In the genomic region with DNA sequence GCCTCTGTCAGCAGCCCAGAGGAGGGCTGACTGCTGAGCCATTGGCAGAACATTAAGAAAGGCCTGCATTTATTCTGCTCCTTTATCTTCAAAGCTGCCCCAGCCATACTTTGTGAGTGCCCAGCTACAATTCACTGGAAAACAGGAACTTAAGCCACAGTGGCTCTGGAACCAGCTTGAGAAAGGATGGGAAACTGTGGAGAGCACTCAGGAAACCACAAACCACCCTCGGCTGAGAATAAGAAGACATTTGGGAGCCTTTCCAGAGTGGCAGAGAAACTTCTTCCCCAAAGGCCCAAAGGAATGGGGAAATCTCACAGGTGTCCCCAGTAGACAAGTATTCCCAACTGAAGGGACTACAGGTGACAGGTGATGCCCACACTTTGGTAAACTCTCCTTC, we compare ENCODE assay signal across 10 cellular contexts. TPM values are rescaled to one million over a fixed set of nuclear protein-coding genes. Genes with fewer than 3 reads are reported as not detected.
DNase-seq lines count a peak whose midpoint lies in the region; TF ChIP-seq lines count a peak whose summit lies in the region.
"Had no signal": no experiment of that assay in that cellular context is flagged by ENCODE, and none has a peak within 500 bp of the region (broad histone marks: within the 10 kb centered on the region; RNA-seq: fewer than 3 reads in every experiment).

No MANE protein-coding gene starts in this region.

- DNase-seq in GM23248 (no peak), Peyer's patch (no peak), chondrocyte (ENCODE audit: low spot score) (no peak), spleen (no peak), amniotic stem cell (lab: John Stamatoyannopoulos, UW) (no peak), NCI-H2107 (lab: John Stamatoyannopoulos, UW) (no peak)
- DNase-seq in CD4-positive, alpha-beta memory T cell: no peak
- DNase-seq: NCI-H1417 treated with DMSO at 0.1 percent for 48 hours, uterus had no signal

- no peaks in the 10 kb centered on the region for H3K9me2 ChIP-seq in GM23248 (ENCODE audit: insufficient read depth)

- no peak overlapping the region for H2AFZ ChIP-seq in GM23248
- H2AFZ ChIP-seq: parathyroid adenoma had no signal

- peaks cover 2% of the 10 kb centered on the region for H3K27me3 Mint-ChIP-seq in chondrocyte (ENCODE audit: low read depth)
- H3K27me3 Mint-ChIP-seq in CD4-positive, alpha-beta memory T cell: no peaks in the 10 kb centered on the region

- CTCF ChIA-PET in CD4-positive, alpha-beta memory T cell (lab: Charles Lee; ENCODE audit: partially characterized antibody): interaction anchor here (1.1 to 2.3 kb wide), 3 partner anchors 11 to 86 kb away, joined by 4 to 7 read pairs (median 4); no protein-coding TSS in a partner anchor

- no peak overlapping the region for H3K4me2 ChIP-seq in GM23248 (ENCODE audit: unreplicated experiment)

- H3K4me1 Mint-ChIP-seq in chondrocyte (ENCODE audit: low read depth): peaks cover 71% of the 10 kb centered on the region
- peaks cover 21 to 48% (median 28%) of the 10 kb centered on the region in 4 donors for H3K4me1 Mint-ChIP-seq in CD4-positive, alpha-beta memory T cell

- in situ Hi-C loops in GM23248 (cut with MboI): no loop called here

- no peaks in the 10 kb centered on the region for H4K20me1 ChIP-seq in GM23248 (ENCODE audit: insufficient read depth)

- POLR2A ChIA-PET in CD4-positive, alpha-beta memory T cell (lab: Charles Lee; ENCODE audit: partially characterized antibody): no interaction called here

- peak overlapping the region; percentile 55; the same call in 1 of the 2 replicates for H3K27ac ChIP-seq in GM23248
- peak overlapping the region in 3 of 4 donors; percentile 76 to 93 (median 90) for H3K27ac ChIP-seq in Peyer's patch
- H3K27ac ChIP-seq in spleen: peak overlapping the region in 5 of 8 donors; percentile 29 to 80 (median 68)
- H3K27ac ChIP-seq in CD4-positive, alpha-beta memory T cell (ENCODE audit: low read depth, low read length): no peak overlapping the region
- H3K27ac ChIP-seq: parathyroid adenoma, uterus had no signal

- H3K27me3 ChIP-seq in GM23248 (replicated peaks; ENCODE audit: insufficient read depth) (no peaks in the 10 kb centered on the region), Peyer's patch (no peaks in the 10 kb centered on the region), spleen (replicated peaks in 1 of 7) (peaks cover 0 to 34% (median 0%) of the 10 kb centered on the region in 7 donors)
- H3K27me3 ChIP-seq in CD4-positive, alpha-beta memory T cell (ENCODE audit: insufficient read depth, low read length): no peaks in the 10 kb centered on the region
- H3K27me3 ChIP-seq: uterus had no signal

- H3K4me3 ChIP-seq in GM23248 (no peak overlapping the region), Peyer's patch (peak overlapping the region in 2 of 4 donors; percentile 39 to 52), spleen (peak overlapping the region in 1 of 8 donors; percentile 8)
- H3K4me3 ChIP-seq in CD4-positive, alpha-beta memory T cell (ENCODE audit: low read length in 2 of 2): no peak overlapping the region
- H3K4me3 ChIP-seq: uterus had no signal

- no peaks in the 10 kb centered on the region for H3K79me2 ChIP-seq in GM23248 (ENCODE audit: insufficient read depth)
- H3K79me2 ChIP-seq: parathyroid adenoma had no signal

- intact Hi-C loops in spleen (cut with DNase I; ENCODE audit: low total_unique reads): no loop called here
- intact Hi-C loops in CD4-positive, alpha-beta memory T cell (cut with micrococcal nuclease): no loop called here

- no peaks in the 10 kb centered on the region for H3K36me3 Mint-ChIP-seq in chondrocyte (ENCODE audit: low read depth)
- no peaks in the 10 kb centered on the region for H3K36me3 Mint-ChIP-seq in CD4-positive, alpha-beta memory T cell

- H3K36me3 ChIP-seq in GM23248 (ENCODE audit: low read depth) (no peaks in the 10 kb centered on the region), Peyer's patch (no peaks in the 10 kb centered on the region), spleen (no peaks in the 10 kb centered on the region)
- no peaks in the 10 kb centered on the region for H3K36me3 ChIP-seq in CD4-positive, alpha-beta memory T cell (ENCODE audit: insufficient read depth, low read length)
- H3K36me3 ChIP-seq: uterus had no signal

- TF ChIP-seq POLR2A in Peyer's patch (IDR thresholded peaks at IDR 0.05) (no peak), spleen (IDR thresholded peaks at IDR 0.05) (no peak)

- no peak overlapping the region for H3K4me3 Mint-ChIP-seq in chondrocyte (ENCODE audit: unreplicated experiment)
- H3K4me3 Mint-ChIP-seq in CD4-positive, alpha-beta memory T cell: peak overlapping the region in 3 of 8 donors; percentile 4 to 51 (median 41)

- no peak overlapping the region for H3K9ac ChIP-seq in GM23248
- H3K9ac ChIP-seq: parathyroid adenoma had no signal

- H3F3A ChIP-seq in GM23248 (ENCODE audit: insufficient read depth): peaks cover 20% of the 10 kb centered on the region

- peak overlapping the region; percentile 57 for H3K27ac Mint-ChIP-seq in chondrocyte (ENCODE audit: unreplicated experiment)
- H3K27ac Mint-ChIP-seq in CD4-positive, alpha-beta memory T cell: peak overlapping the region in 3 of 7 donors; percentile 26 to 76 (median 40)

- 81 to 91% methylated on average over 1 of the region's 1 CpG for WGBS in GM23248 (ENCODE audit: low coverage in 1 of 2, low lambda C conversion rate in 2 of 2, missing lambda C conversion rate in 2 of 2), 2 experiments
- 22 to 50% (median 27%) methylated on average over 1 of the region's 1 CpG for WGBS in spleen, 5 donors

- H3K4me1 ChIP-seq in GM23248 (ENCODE audit: insufficient read depth): peaks cover 34% of the 10 kb centered on the region
- H3K4me1 ChIP-seq in Peyer's patch: peaks cover 0 to 71% (median 2%) of the 10 kb centered on the region in 4 donors
- H3K4me1 ChIP-seq in spleen: peaks cover 0 to 71% (median 33%) of the 10 kb centered on the region in 6 donors
- peaks cover 26% of the 10 kb centered on the region for H3K4me1 ChIP-seq in CD4-positive, alpha-beta memory T cell (ENCODE audit: insufficient read depth, low read length)
- H3K4me1 ChIP-seq: parathyroid adenoma, uterus had no signal

- H3K9me3 ChIP-seq in GM23248 (ENCODE audit: low read depth) (no peaks in the 10 kb centered on the region), Peyer's patch (no peaks in the 10 kb centered on the region), spleen (no peaks in the 10 kb centered on the region)
- H3K9me3 ChIP-seq in CD4-positive, alpha-beta memory T cell (ENCODE audit: control insufficient read depth in 1 of 2, low read length in 2 of 2): no peaks in the 10 kb centered on the region
- H3K9me3 ChIP-seq: uterus had no signal

- no peaks in the 10 kb centered on the region for H3K9me3 Mint-ChIP-seq in chondrocyte (ENCODE audit: low read depth)
- H3K9me3 Mint-ChIP-seq in CD4-positive, alpha-beta memory T cell: no peaks in the 10 kb centered on the region

- TF ChIP-seq CTCF in Peyer's patch (IDR thresholded peaks at IDR 0.05) (no peak), chondrocyte (IDR thresholded peaks at IDR 0.05) (no peak), spleen (IDR thresholded peaks at IDR 0.05 in 8 of 11, conservative IDR thresholded peaks at IDR 0.05 in 3 of 11) (no peak)

RNA-seq across cellular contexts. Expression of a gene that starts 1.8 kb away (rescaled TPM):
- total RNA-seq in GM23248 (2014; rRNA removed; shearing (Covaris generic)): 6.8 and 8.1 TPM in 2 replicates
- polyA plus RNA-seq in GM23248 (2016; fragmentation: Nextera tagmentation; extraction: Ambion mirVana) (2.5 and 3.0 TPM in 2 replicates), spleen (under 1 TPM; 0.54 to 0.93 (median 0.77) TPM)
- total RNA-seq in Peyer's patch (100 to 1,000 TPM in 3 of 4 donors, 1 to 10 TPM in 1; 9.1 to 109 (median 104) TPM), chondrocyte (5.5 to 6.5 TPM (median 6.3 TPM) in 3 replicates), spleen (1 to 10 TPM in 2 of 7 donors, under 1 TPM in 5; 0.43 to 3.4 (median 0.82) TPM)
- under 1 TPM; 0.38 to 0.69 TPM for total RNA-seq in CD4-positive, alpha-beta memory T cell
- polyA plus RNA-seq in CD4-positive, alpha-beta memory T cell: under 1 TPM in 1 of 2 donors, not detected in 1; 0.18 TPM

RNA-seq across cellular contexts. Expression of a gene that starts 24.8 kb away (rescaled TPM):
- total RNA-seq in GM23248 (2014; rRNA removed; shearing (Covaris generic)): 0.65 and 0.89 TPM in 2 replicates
- polyA plus RNA-seq in GM23248 (2016; fragmentation: Nextera tagmentation; extraction: Ambion mirVana) (2.0 and 2.9 TPM in 2 replicates), spleen (10 to 100 TPM; 34.2 to 77.0 (median 41.0) TPM)
- total RNA-seq in Peyer's patch (10 to 100 TPM in 3 of 4 donors, 1 to 10 TPM in 1; 2.3 to 70.4 (median 14.1) TPM), chondrocyte (0.65 to 1.0 TPM (median 0.69 TPM) in 3 replicates), spleen (100 to 1,000 TPM in 1 of 7 donors, 10 to 100 TPM in 6; 12.5 to 126 (median 22.3) TPM)
- 1 to 10 TPM in 1 of 2 experiments, not detected in 1; 1.2 TPM for total RNA-seq in CD4-positive, alpha-beta memory T cell
- 1 to 10 TPM in 1 of 2 donors, under 1 TPM in 1; 0.58 to 2.0 TPM for polyA plus RNA-seq in CD4-positive, alpha-beta memory T cell

RNA-seq across cellular contexts. Expression of a gene that starts 54.2 kb away (rescaled TPM):
- 0.54 TPM in 1 of 2 replicates, not detected in the other for total RNA-seq in GM23248 (2014; rRNA removed; shearing (Covaris generic))
- 1.0 and 1.8 TPM in 2 replicates for polyA plus RNA-seq in GM23248 (2016; fragmentation: Nextera tagmentation; extraction: Ambion mirVana)
- 1 to 10 TPM in 3 of 4 donors, not detected in 1; 4.2 to 8.6 (median 5.8) TPM for total RNA-seq in Peyer's patch
- not detected in 3 replicates for total RNA-seq in chondrocyte
- total RNA-seq in spleen: 10 to 100 TPM in 2 of 7 donors, 1 to 10 TPM in 5; 1.8 to 14.9 (median 4.2) TPM
- polyA plus RNA-seq in spleen: 1 to 10 TPM; 2.6 to 3.5 (median 3.2) TPM
- under 1 TPM in 1 of 2 experiments, not detected in 1; 0.49 TPM for total RNA-seq in CD4-positive, alpha-beta memory T cell
- 1 to 10 TPM; 5.6 to 7.3 TPM for polyA plus RNA-seq in CD4-positive, alpha-beta memory T cell
